Comparison of ENCODE assay signal across 1 cellular context in the genomic region with DNA sequence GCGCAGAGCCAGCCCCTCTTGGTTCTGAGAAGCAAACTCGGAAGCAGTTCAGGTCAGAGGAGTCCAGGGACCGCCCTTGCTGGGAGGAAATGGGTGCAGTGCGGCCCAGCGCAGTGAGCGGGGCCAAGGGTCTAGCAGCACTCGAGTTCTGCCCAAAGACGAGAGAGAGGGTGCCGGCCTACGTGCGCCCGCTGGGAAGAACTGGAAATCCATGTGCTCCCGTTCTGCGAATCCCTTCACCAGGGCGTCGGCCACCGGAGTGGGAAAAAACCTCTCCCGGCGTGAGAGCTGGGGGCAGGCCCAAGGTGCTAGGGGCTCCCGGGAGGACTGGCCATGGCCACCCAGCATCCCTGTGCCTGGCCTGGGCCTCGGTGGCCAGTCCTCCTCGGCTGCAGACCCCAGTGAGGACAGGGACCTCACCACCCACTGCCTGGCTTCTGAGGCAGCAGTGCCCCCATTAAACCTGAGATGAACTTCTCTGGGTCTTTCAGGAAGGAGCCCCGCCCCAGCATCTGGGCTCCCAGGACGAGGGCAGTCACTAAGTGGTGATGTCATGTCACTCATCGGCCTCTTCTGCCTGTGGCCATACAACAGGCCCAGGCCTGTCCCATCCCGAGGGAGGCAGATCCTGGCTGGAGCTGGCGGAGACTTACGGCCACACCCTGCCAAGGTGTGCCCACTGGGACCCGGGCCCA.
A peak's percentile ranks its signal among the peaks of the same experiment; 100 is the strongest.
TF ChIP-seq lines count a peak whose summit lies in the region.

No MANE protein-coding gene starts in this region.

TF ChIP-seq in HEK293, 187 proteins besides CTCF, POLR2A, EP300 and RAD21 (continued from another document):
- TF ChIP-seq, protein P1, sequence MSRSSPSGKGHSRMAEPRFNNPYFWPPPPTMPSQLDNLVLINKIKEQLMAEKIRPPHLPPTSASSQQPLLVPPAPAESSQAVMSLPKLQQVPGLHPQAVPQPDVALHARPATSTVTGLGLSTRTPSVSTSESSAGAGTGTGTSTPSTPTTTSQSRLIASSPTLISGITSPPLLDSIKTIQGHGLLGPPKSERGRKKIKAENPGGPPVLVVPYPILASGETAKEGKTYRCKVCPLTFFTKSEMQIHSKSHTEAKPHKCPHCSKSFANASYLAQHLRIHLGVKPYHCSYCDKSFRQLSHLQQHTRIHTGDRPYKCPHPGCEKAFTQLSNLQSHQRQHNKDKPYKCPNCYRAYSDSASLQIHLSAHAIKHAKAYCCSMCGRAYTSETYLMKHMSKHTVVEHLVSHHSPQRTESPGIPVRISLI (tag by site-specific recombination; IDR thresholded peaks at IDR 0.05): no peak
- peak; percentile 67 for TF ChIP-seq ZIC2 (tag by site-specific recombination; IDR thresholded peaks at IDR 0.05)
- TF ChIP-seq ZNF416 (tag by site-specific recombination; IDR thresholded peaks at IDR 0.05): no peak
- TF ChIP-seq ZNF138 (tag by site-specific recombination; IDR thresholded peaks at IDR 0.05; ENCODE audit: borderline replicate concordance): no peak
- peak; percentile 45; the same call in 1 of the 2 replicates for TF ChIP-seq WT1 (tag by site-specific recombination; IDR thresholded peaks at IDR 0.05)
- TF ChIP-seq ZNF555 (tag by site-specific recombination; conservative IDR thresholded peaks at IDR 0.05): no peak
- TF ChIP-seq, protein P2, sequence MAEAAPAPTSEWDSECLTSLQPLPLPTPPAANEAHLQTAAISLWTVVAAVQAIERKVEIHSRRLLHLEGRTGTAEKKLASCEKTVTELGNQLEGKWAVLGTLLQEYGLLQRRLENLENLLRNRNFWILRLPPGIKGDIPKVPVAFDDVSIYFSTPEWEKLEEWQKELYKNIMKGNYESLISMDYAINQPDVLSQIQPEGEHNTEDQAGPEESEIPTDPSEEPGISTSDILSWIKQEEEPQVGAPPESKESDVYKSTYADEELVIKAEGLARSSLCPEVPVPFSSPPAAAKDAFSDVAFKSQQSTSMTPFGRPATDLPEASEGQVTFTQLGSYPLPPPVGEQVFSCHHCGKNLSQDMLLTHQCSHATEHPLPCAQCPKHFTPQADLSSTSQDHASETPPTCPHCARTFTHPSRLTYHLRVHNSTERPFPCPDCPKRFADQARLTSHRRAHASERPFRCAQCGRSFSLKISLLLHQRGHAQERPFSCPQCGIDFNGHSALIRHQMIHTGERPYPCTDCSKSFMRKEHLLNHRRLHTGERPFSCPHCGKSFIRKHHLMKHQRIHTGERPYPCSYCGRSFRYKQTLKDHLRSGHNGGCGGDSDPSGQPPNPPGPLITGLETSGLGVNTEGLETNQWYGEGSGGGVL (tag by site-specific recombination; IDR thresholded peaks at IDR 0.05): no peak
- TF ChIP-seq, protein P3, sequence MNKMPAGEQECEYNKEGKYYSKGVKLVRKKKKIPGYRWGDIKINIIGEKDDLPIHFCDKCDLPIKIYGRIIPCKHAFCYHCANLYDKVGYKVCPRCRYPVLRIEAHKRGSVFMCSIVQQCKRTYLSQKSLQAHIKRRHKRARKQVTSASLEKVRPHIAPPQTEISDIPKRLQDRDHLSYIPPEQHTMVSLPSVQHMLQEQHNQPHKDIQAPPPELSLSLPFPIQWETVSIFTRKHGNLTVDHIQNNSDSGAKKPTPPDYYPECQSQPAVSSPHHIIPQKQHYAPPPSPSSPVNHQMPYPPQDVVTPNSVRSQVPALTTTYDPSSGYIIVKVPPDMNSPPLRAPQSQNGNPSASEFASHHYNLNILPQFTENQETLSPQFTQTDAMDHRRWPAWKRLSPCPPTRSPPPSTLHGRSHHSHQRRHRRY (tag by site-specific recombination; IDR thresholded peaks at IDR 0.05): no peak
- peak; percentile 97 for TF ChIP-seq ZBTB17 (tag by site-specific recombination; IDR thresholded peaks at IDR 0.05)
- no peak for TF ChIP-seq ZNF202 (tag by site-specific recombination; IDR thresholded peaks at IDR 0.05; ENCODE audit: borderline replicate concordance)
- no peak for TF ChIP-seq HOXD13 (CRISPR knock-in tag; IDR thresholded peaks at IDR 0.05; ENCODE audit: borderline replicate concordance)
- no peak for TF ChIP-seq ZNF248 (tag by site-specific recombination; IDR thresholded peaks at IDR 0.05)
- TF ChIP-seq ZNF544 (tag by site-specific recombination; IDR thresholded peaks at IDR 0.05): no peak
- TF ChIP-seq ZSCAN30 (tag by site-specific recombination; IDR thresholded peaks at IDR 0.05): peak; percentile 47; the same call in 1 of the 2 replicates
- TF ChIP-seq, protein P4, sequence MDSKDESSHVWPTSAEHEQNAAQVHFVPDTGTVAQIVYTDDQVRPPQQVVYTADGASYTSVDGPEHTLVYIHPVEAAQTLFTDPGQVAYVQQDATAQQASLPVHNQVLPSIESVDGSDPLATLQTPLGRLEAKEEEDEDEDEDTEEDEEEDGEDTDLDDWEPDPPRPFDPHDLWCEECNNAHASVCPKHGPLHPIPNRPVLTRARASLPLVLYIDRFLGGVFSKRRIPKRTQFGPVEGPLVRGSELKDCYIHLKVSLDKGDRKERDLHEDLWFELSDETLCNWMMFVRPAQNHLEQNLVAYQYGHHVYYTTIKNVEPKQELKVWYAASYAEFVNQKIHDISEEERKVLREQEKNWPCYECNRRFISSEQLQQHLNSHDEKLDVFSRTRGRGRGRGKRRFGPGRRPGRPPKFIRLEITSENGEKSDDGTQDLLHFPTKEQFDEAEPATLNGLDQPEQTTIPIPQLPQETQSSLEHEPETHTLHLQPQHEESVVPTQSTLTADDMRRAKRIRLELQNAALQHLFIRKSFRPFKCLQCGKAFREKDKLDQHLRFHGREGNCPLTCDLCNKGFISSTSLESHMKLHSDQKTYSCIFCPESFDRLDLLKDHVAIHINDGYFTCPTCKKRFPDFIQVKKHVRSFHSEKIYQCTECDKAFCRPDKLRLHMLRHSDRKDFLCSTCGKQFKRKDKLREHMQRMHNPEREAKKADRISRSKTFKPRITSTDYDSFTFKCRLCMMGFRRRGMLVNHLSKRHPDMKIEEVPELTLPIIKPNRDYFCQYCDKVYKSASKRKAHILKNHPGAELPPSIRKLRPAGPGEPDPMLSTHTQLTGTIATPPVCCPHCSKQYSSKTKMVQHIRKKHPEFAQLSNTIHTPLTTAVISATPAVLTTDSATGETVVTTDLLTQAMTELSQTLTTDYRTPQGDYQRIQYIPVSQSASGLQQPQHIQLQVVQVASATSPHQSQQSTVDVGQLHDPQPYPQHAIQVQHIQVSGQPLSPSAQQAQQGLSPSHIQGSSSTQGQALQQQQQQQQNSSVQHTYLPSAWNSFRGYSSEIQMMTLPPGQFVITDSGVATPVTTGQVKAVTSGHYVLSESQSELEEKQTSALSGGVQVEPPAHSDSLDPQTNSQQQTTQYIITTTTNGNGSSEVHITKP (tag by site-specific recombination; IDR thresholded peaks at IDR 0.05): peak; percentile 76
- TF ChIP-seq ZNF48 (tag by site-specific recombination; IDR thresholded peaks at IDR 0.05): no peak
- no peak for TF ChIP-seq ZNF433 (tag by site-specific recombination; IDR thresholded peaks at IDR 0.05; ENCODE audit: low read depth)
- TF ChIP-seq TRIM28 (IDR thresholded peaks at IDR 0.05; ENCODE audit: borderline replicate concordance, low read length): no peak
- no peak for TF ChIP-seq ZNF521 (tag by site-specific recombination; IDR thresholded peaks at IDR 0.05)
- TF ChIP-seq, protein P5, sequence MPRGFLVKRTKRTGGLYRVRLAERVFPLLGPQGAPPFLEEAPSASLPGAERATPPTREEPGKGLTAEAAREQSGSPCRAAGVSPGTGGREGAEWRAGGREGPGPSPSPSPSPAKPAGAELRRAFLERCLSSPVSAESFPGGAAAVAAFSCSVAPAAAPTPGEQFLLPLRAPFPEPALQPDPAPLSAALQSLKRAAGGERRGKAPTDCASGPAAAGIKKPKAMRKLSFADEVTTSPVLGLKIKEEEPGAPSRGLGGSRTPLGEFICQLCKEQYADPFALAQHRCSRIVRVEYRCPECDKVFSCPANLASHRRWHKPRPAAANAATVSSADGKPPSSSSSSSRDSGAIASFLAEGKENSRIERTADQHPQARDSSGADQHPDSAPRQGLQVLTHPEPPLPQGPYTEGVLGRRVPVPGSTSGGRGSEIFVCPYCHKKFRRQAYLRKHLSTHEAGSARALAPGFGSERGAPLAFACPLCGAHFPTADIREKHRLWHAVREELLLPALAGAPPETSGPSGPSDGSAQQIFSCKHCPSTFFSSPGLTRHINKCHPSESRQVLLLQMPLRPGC (tag by site-specific recombination; IDR thresholded peaks at IDR 0.05): peak; percentile 64
- TF ChIP-seq ZNF112 (tag by site-specific recombination; IDR thresholded peaks at IDR 0.05): no peak
- TF ChIP-seq, protein P6, sequence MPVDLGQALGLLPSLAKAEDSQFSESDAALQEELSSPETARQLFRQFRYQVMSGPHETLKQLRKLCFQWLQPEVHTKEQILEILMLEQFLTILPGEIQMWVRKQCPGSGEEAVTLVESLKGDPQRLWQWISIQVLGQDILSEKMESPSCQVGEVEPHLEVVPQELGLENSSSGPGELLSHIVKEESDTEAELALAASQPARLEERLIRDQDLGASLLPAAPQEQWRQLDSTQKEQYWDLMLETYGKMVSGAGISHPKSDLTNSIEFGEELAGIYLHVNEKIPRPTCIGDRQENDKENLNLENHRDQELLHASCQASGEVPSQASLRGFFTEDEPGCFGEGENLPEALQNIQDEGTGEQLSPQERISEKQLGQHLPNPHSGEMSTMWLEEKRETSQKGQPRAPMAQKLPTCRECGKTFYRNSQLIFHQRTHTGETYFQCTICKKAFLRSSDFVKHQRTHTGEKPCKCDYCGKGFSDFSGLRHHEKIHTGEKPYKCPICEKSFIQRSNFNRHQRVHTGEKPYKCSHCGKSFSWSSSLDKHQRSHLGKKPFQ (tag by site-specific recombination; IDR thresholded peaks at IDR 0.05): no peak
- no peak for TF ChIP-seq ZNF16 (tag by site-specific recombination; IDR thresholded peaks at IDR 0.05; ENCODE audit: low read depth)
- TF ChIP-seq, protein P7, sequence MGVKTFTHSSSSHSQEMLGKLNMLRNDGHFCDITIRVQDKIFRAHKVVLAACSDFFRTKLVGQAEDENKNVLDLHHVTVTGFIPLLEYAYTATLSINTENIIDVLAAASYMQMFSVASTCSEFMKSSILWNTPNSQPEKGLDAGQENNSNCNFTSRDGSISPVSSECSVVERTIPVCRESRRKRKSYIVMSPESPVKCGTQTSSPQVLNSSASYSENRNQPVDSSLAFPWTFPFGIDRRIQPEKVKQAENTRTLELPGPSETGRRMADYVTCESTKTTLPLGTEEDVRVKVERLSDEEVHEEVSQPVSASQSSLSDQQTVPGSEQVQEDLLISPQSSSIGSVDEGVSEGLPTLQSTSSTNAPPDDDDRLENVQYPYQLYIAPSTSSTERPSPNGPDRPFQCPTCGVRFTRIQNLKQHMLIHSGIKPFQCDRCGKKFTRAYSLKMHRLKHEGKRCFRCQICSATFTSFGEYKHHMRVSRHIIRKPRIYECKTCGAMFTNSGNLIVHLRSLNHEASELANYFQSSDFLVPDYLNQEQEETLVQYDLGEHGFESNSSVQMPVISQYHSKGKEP (tag by site-specific recombination; IDR thresholded peaks at IDR 0.05): no peak
- TF ChIP-seq, protein P8, sequence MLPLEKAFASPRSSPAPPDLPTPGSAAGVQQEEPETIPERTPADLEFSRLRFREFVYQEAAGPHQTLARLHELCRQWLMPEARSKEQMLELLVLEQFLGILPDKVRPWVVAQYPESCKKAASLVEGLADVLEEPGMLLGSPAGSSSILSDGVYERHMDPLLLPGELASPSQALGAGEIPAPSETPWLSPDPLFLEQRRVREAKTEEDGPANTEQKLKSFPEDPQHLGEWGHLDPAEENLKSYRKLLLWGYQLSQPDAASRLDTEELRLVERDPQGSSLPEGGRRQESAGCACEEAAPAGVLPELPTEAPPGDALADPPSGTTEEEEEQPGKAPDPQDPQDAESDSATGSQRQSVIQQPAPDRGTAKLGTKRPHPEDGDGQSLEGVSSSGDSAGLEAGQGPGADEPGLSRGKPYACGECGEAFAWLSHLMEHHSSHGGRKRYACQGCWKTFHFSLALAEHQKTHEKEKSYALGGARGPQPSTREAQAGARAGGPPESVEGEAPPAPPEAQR (tag by site-specific recombination; IDR thresholded peaks at IDR 0.05): no peak
